16 cellular contexts compared by ENCODE assay signal in genomic region chr12:132451172-132451835, GRCh38. TPM values are rescaled to one million over a fixed set of nuclear protein-coding genes. Genes with fewer than 3 reads are reported as not detected.
A peak's percentile ranks its signal among the peaks of the same experiment; 100 is the strongest.
DNase-seq lines count a peak whose midpoint lies in the region; ATAC-seq and TF ChIP-seq lines count a peak whose summit lies in the region.
"Had no signal": no experiment of that assay in that cellular context is flagged by ENCODE, and none has a peak within 500 bp of the region (broad histone marks: within the 10 kb centered on the region; RNA-seq: fewer than 3 reads in every experiment).

No MANE protein-coding gene starts in this region.

- H3K79me2 ChIP-seq in hepatocyte: no peaks in the 10 kb centered on the region
- H3K79me2 ChIP-seq: parathyroid adenoma had no signal

- no peak overlapping the region for H3K4me3 ChIP-seq in CD4-positive, CD25-positive, alpha-beta regulatory T cell (ENCODE audit: low read depth, low read length)
- no peak overlapping the region for H3K4me3 ChIP-seq in hepatocyte
- H3K4me3 ChIP-seq: smooth muscle cell had no signal

- CTCF ChIA-PET in T-cell (lab: Charles Lee): no interaction called here

- H3K36me3 Mint-ChIP-seq in CD4-positive, CD25-positive, alpha-beta regulatory T cell: no peaks in the 10 kb centered on the region
- no peaks in the 10 kb centered on the region for H3K36me3 Mint-ChIP-seq in T-cell
- H3K36me3 Mint-ChIP-seq: activated naive CD8-positive, alpha-beta T cell had no signal

- peak; percentile 36 to 55 for ATAC-seq in CD4-positive, CD25-positive, alpha-beta regulatory T cell (ENCODE audit: low read depth in 2 of 2)
- ATAC-seq in GM18511 (IDR thresholded peaks at IDR 0.05; ENCODE audit: unreplicated experiment) (peak; percentile 56), HG03095 (IDR thresholded peaks at IDR 0.05; ENCODE audit: unreplicated experiment) (peak; percentile 40), T-cell (replicated peaks in 1 of 4) (no peak)
- ATAC-seq: left cardiac atrium had no signal

- H3K27ac Mint-ChIP-seq in CD4-positive, CD25-positive, alpha-beta regulatory T cell: no peak overlapping the region
- no peak overlapping the region for H3K27ac Mint-ChIP-seq in T-cell
- H3K27ac Mint-ChIP-seq: activated naive CD8-positive, alpha-beta T cell; T-helper 1 cell treated with Interleukin-12 subunit alpha and Interleukin-12 subunit beta and Interleukin-4 antibody, amounts not matched to agents 30 μg/mL and 1 μg/mL, for 36 hours had no signal

- H2AFZ ChIP-seq in hepatocyte: no peak overlapping the region
- H2AFZ ChIP-seq: parathyroid adenoma had no signal

- 88% methylated on average over 14 of the region's 35 CpGs for WGBS in hepatocyte (ENCODE audit: low lambda C conversion rate, missing lambda C conversion rate)

- no peaks in the 10 kb centered on the region for H3K36me3 ChIP-seq in CD4-positive, CD25-positive, alpha-beta regulatory T cell (ENCODE audit: control insufficient read depth, insufficient read depth, low read length)
- H3K36me3 ChIP-seq in hepatocyte (replicated peaks; ENCODE audit: insufficient read depth, low read depth): no peaks in the 10 kb centered on the region

- no peak for DNase-seq in CD4-positive, CD25-positive, alpha-beta regulatory T cell
- DNase-seq in hepatocyte (ENCODE audit: low spot score) (no peak), T-cell (no peak), hippocampal formation (lab: John Stamatoyannopoulos, UW) (no peak), Kasumi-1 (lab: John Stamatoyannopoulos, UW) (no peak)
- no peak for DNase-seq in activated CD8-positive, alpha-beta memory T cell treated with anti-CD3 and anti-CD28 coated beads, Interleukin-2, amount 50 U/mL, for 48 hours
- DNase-seq: effector memory CD4-positive, alpha-beta T cell; KG1; left cardiac atrium; NK-92 treated with Interleukin-12 subunit alpha and Interleukin-12 subunit beta, amount 100 ng/mL, for 24 hours had no signal

- peaks cover 0 to 40% (median 2%) of the 10 kb centered on the region in 4 donors for H3K4me1 Mint-ChIP-seq in CD4-positive, CD25-positive, alpha-beta regulatory T cell
- peaks cover 31 to 38% (median 35%) of the 10 kb centered on the region in 3 donors for H3K4me1 Mint-ChIP-seq in T-cell

- TF ChIP-seq CTCF in hepatocyte (IDR thresholded peaks at IDR 0.05; ENCODE audit: poor library complexity): no peak

- H3K9me3 Mint-ChIP-seq in CD4-positive, CD25-positive, alpha-beta regulatory T cell: no peaks in the 10 kb centered on the region
- H3K9me3 Mint-ChIP-seq in T-cell: no peaks in the 10 kb centered on the region

- H3K4me3 Mint-ChIP-seq in CD4-positive, CD25-positive, alpha-beta regulatory T cell: no peak overlapping the region
- no peak overlapping the region for H3K4me3 Mint-ChIP-seq in T-cell
- H3K4me3 Mint-ChIP-seq: activated naive CD8-positive, alpha-beta T cell; T-helper 1 cell treated with Interleukin-12 subunit alpha and Interleukin-12 subunit beta and Interleukin-4 antibody, amounts not matched to agents 30 μg/mL and 1 μg/mL, for 36 hours had no signal

- no peak overlapping the region for H3K27ac ChIP-seq in CD4-positive, CD25-positive, alpha-beta regulatory T cell (ENCODE audit: insufficient read depth, low read length, poor library complexity, severe bottlenecking)
- peak overlapping the region; percentile 86 for H3K27ac ChIP-seq in hepatocyte
- H3K27ac ChIP-seq: parathyroid adenoma had no signal

- no peaks in the 10 kb centered on the region for H4K20me1 ChIP-seq in hepatocyte (ENCODE audit: insufficient read depth, poor library complexity, severe bottlenecking)

- H3K27me3 Mint-ChIP-seq in CD4-positive, CD25-positive, alpha-beta regulatory T cell: peaks cover 4% of the 10 kb centered on the region
- H3K27me3 Mint-ChIP-seq in T-cell: peaks cover 0 to 7% of the 10 kb centered on the region in 2 donors
- H3K27me3 Mint-ChIP-seq: activated naive CD8-positive, alpha-beta T cell had no signal

- no peaks in the 10 kb centered on the region for H3K9me3 ChIP-seq in CD4-positive, CD25-positive, alpha-beta regulatory T cell (ENCODE audit: control insufficient read depth in 2 of 2, low read length in 2 of 2)
- H3K9me3 ChIP-seq in hepatocyte (ENCODE audit: low read depth): no peaks in the 10 kb centered on the region

- POLR2A ChIA-PET in T-cell (lab: Charles Lee): no interaction called here

- H3K9me2 ChIP-seq in hepatocyte (replicated peaks; ENCODE audit: insufficient read depth): no peaks in the 10 kb centered on the region

- peak overlapping the region; percentile 49 for H3K4me2 ChIP-seq in hepatocyte
- H3K4me2 ChIP-seq: smooth muscle cell had no signal

- H3K4me1 ChIP-seq in CD4-positive, CD25-positive, alpha-beta regulatory T cell (ENCODE audit: control insufficient read depth, insufficient read depth, low read length, poor library complexity, severe bottlenecking): peaks cover 21% of the 10 kb centered on the region
- H3K4me1 ChIP-seq in hepatocyte (ENCODE audit: insufficient read depth): peaks cover 18% of the 10 kb centered on the region
- H3K4me1 ChIP-seq: parathyroid adenoma had no signal

- H3K27me3 ChIP-seq in CD4-positive, CD25-positive, alpha-beta regulatory T cell (ENCODE audit: control insufficient read depth, insufficient read depth, low read length): no peaks in the 10 kb centered on the region
- H3K27me3 ChIP-seq in hepatocyte: peaks cover 4% of the 10 kb centered on the region

RNA-seq across cellular contexts. Expression of gene FBRSL1, which starts 38.6 kb away (rescaled TPM):
- 94.6 TPM for total RNA-seq in CD4-positive, CD25-positive, alpha-beta regulatory T cell
- polyA plus RNA-seq in CD4-positive, CD25-positive, alpha-beta regulatory T cell: under 1 TPM; 0.16 to 0.78 (median 0.31) TPM
- total RNA-seq in hepatocyte (5.8 and 18.5 TPM in 2 replicates), T-cell (100 to 1,000 TPM in 2 of 5 donors, 10 to 100 TPM in 3; 82.1 to 114 (median 99.3) TPM)
- polyA plus RNA-seq in hepatocyte: 61.1 and 69.1 TPM in 2 replicates

Comparison
In these comparisons a context has a peak if more than half of its experiments do, and no peak if none do; other contexts are left out.
1. ATAC-seq: peak in CD4-positive, CD25-positive, alpha-beta regulatory T cell (2 of 2), GM18511 (single experiment) and HG03095 (single experiment); none in T-cell (0 of 4).